16 cellular contexts compared by ENCODE assay signal in genomic region chr4:88752076-88752463, GRCh38. TPM values are rescaled to one million over a fixed set of nuclear protein-coding genes. Genes with fewer than 3 reads are reported as not detected.
DNase-seq lines count a peak whose midpoint lies in the region; ATAC-seq, FAIRE-seq and TF ChIP-seq lines count a peak whose summit lies in the region.
"Had no signal": no experiment of that assay in that cellular context is flagged by ENCODE, and none has a peak within 500 bp of the region (broad histone marks: within the 10 kb centered on the region; RNA-seq: fewer than 3 reads in every experiment).

No MANE protein-coding gene starts in this region.

- H3K27ac ChIP-seq in GM12878 (ENCODE audit: control insufficient read depth, insufficient read depth) (no peak overlapping the region), thyroid gland (peak overlapping the region in 2 of 3 donors; percentile 82 to 90)
- H3K27ac ChIP-seq: SJSA1 had no signal

- H3K4me3 ChIP-seq in GM12878 (no peak overlapping the region), thyroid gland (replicated peaks in 1 of 3) (no peak overlapping the region), lower leg skin (ENCODE audit: low read depth, poor library complexity, severe bottlenecking) (no peak overlapping the region)
- H3K4me3 ChIP-seq: K562, SJSA1 had no signal

- no peaks in the 10 kb centered on the region for H3K36me3 ChIP-seq in GM12878 (ENCODE audit: control insufficient read depth in 2 of 2, insufficient read depth in 2 of 2, low read length in 1 of 2)
- peaks cover 32 to 36% of the 10 kb centered on the region in 2 donors for H3K36me3 ChIP-seq in thyroid gland

- H3K4me1 ChIP-seq in GM12878 (ENCODE audit: control insufficient read depth, insufficient read depth, low read length) (no peaks in the 10 kb centered on the region), thyroid gland (peaks cover 40 to 43% of the 10 kb centered on the region in 2 donors)
- H3K4me1 ChIP-seq: SJSA1 had no signal

- H3K9me3 ChIP-seq in GM12878 (replicated peaks; ENCODE audit: control insufficient read depth, insufficient read depth, low read length): no peaks in the 10 kb centered on the region
- no peaks in the 10 kb centered on the region for H3K9me3 ChIP-seq in thyroid gland
- H3K9me3 ChIP-seq: SJSA1 had no signal

- H3K36me3 Mint-ChIP-seq in CD14-positive monocyte: peaks cover 85% of the 10 kb centered on the region in 2 donors

- RAD21 ChIA-PET in GM12878 (lab: Charles Lee; ENCODE audit: unreplicated experiment): interaction anchor here (1.0 kb wide), 1 partner anchor 9 kb away, joined by 3 read pairs; no protein-coding TSS in a partner anchor

- in situ Hi-C loops in GM12878 (cut with MboI): no loop called here

- TF ChIP-seq CTCF in GM12878 (IDR thresholded peaks at IDR 0.05 in 2 of 3, conservative IDR thresholded peaks at IDR 0.05 in 1 of 3; ENCODE audit: control insufficient read depth in 2 of 3, extremely low read depth in 1 of 3, insufficient read depth in 1 of 3, low read depth in 3 of 3, low read length in 3 of 3): no peak
- TF ChIP-seq CTCF in thyroid gland (IDR thresholded peaks at IDR 0.05): no peak
- TF ChIP-seq CTCF in lower leg skin (IDR thresholded peaks at IDR 0.05): no peak
- no peak for TF ChIP-seq CTCF in CD14-positive monocyte (IDR thresholded peaks at IDR 0.05)

- H3K79me2 ChIP-seq in GM12878 (ENCODE audit: control insufficient read depth, insufficient read depth, low read length): no peaks in the 10 kb centered on the region

- no peak for FAIRE-seq in GM12878 (lab: Jason Lieb, UNC)

- no peak for TF ChIP-seq EP300 in GM12878 (IDR thresholded peaks at IDR 0.05; ENCODE audit: borderline replicate concordance in 1 of 2, control insufficient read depth in 1 of 2, low read depth in 2 of 2, low read length in 2 of 2)

- POLR2A ChIA-PET in GM12878 (lab: Charles Lee): no interaction called here

- no peak overlapping the region for H3K4me2 ChIP-seq in GM12878 (ENCODE audit: control insufficient read depth, insufficient read depth)

- no peak overlapping the region for H2AFZ ChIP-seq in GM12878 (ENCODE audit: control insufficient read depth, low read depth, low read length)

- SMC1A ChIA-PET in GM12878 (lab: Charles Lee; ENCODE audit: uncharacterized antibody, unreplicated experiment): interaction anchor here (0.6 to 1.1 kb wide), 4 partner anchors 12 to 78 kb away, joined by 3 to 4 read pairs (median 4); no protein-coding TSS in a partner anchor

- H3K9me3 Mint-ChIP-seq in CD14-positive monocyte: no peaks in the 10 kb centered on the region

- no peaks in the 10 kb centered on the region for H3K27me3 Mint-ChIP-seq in CD14-positive monocyte (ENCODE audit: low read depth in 3 of 3)
- H3K27me3 Mint-ChIP-seq: T-helper 17 cell had no signal

- no peak overlapping the region for H3K4me3 Mint-ChIP-seq in CD14-positive monocyte
- H3K4me3 Mint-ChIP-seq: T-helper 17 cell had no signal

- no peaks in the 10 kb centered on the region for H3K4me1 Mint-ChIP-seq in CD14-positive monocyte
- H3K4me1 Mint-ChIP-seq: T-helper 17 cell had no signal

- no peaks in the 10 kb centered on the region for H4K20me1 ChIP-seq in GM12878 (ENCODE audit: control insufficient read depth, insufficient read depth)

- no peak for DNase-seq in GM12878 (ENCODE audit: low read depth, low spot score)
- DNase-seq in thyroid gland: no peak
- no peak for DNase-seq in lower leg skin (ENCODE audit: low spot score in 2 of 2)
- DNase-seq in CD14-positive monocyte (ENCODE audit: low spot score): no peak
- DNase-seq: ACHN, DMS79 treated with DMSO at 0.1 percent for 48 hours, NCI-H1105, NCI-H2081 treated with DMSO at 0.1 percent for 48 hours, NCI-H510A, NCI-H774, T-helper 17 cell had no signal

- intact Hi-C loops in GM12878 (cut with micrococcal nuclease; ENCODE audit: unreplicated experiment) (no loop called here), thyroid gland (cut with DNase I) (no loop called here), lower leg skin (cut with DNase I; ENCODE audit: low total_unique reads) (no loop called here), CD14-positive monocyte (cut with micrococcal nuclease) (no loop called here)

- TF ChIP-seq RAD21 in GM12878 (IDR thresholded peaks at IDR 0.05; ENCODE audit: insufficient read depth, low read depth, low read length): no peak

- peak overlapping the region in 1 of 7 donors; percentile 11 for H3K27ac Mint-ChIP-seq in CD14-positive monocyte

- H3K27me3 ChIP-seq in GM12878 (replicated peaks in 1 of 2; ENCODE audit: control insufficient read depth in 2 of 2, insufficient read depth in 2 of 2, low read length in 1 of 2) (no peaks in the 10 kb centered on the region), thyroid gland (no peaks in the 10 kb centered on the region)
- H3K27me3 ChIP-seq: SJSA1 had no signal

- TF ChIP-seq POLR2A in GM12878 (IDR thresholded peaks at IDR 0.05; ENCODE audit: low read depth, low read length) (no peak), thyroid gland (IDR thresholded peaks at IDR 0.05) (no peak), lower leg skin (IDR thresholded peaks at IDR 0.05) (no peak)

- ATAC-seq in GM18868 (IDR thresholded peaks at IDR 0.05; ENCODE audit: unreplicated experiment): peak; percentile 88
- peak; percentile 55 for ATAC-seq in HG03442 (IDR thresholded peaks at IDR 0.05; ENCODE audit: unreplicated experiment)
- ATAC-seq in GM12878: peak; percentile 26; the same call in 2 of the 3 replicates
- no peak for ATAC-seq in GM18870 (IDR thresholded peaks at IDR 0.05; ENCODE audit: unreplicated experiment)
- ATAC-seq: K562, T-helper 17 cell had no signal

- CTCF ChIA-PET in GM12878 (lab: Yijun Ruan, JAX): interaction anchor here (0.9 kb wide), 1 partner anchor 16 kb away, joined by 3 read pairs; no protein-coding TSS in a partner anchor

- WGBS in GM12878 (ENCODE audit: insufficient coverage, insufficient replicate concordance, low lambda C conversion rate, missing lambda C conversion rate): 33% methylated on average over 4 of the region's 4 CpGs
- WGBS in thyroid gland, 2 donors: 91 to 92% methylated on average over 4 of the region's 4 CpGs
- WGBS in lower leg skin, 2 donors: 92 to 95% methylated on average over 4 of the region's 4 CpGs

- no peak overlapping the region for H3K9ac ChIP-seq in GM12878 (ENCODE audit: control insufficient read depth, insufficient read depth, low read length)

- no TSS peak for BruUV-seq in GM12878 (replicated peaks; lab: Mats Ljungman, UMichigan)

TF ChIP-seq in GM12878, 131 proteins besides CTCF, POLR2A, EP300 and RAD21:
- TF ChIP-seq ASH2L (IDR thresholded peaks at IDR 0.05; ENCODE audit: borderline replicate concordance, low read depth): no peak
- TF ChIP-seq RB1 (IDR thresholded peaks at IDR 0.05; ENCODE audit: borderline replicate concordance): no peak
- TF ChIP-seq JUNB (IDR thresholded peaks at IDR 0.05): 0 out of 2 replicates have a peak, but pooled peaks have one; percentile 19
- no peak for TF ChIP-seq BACH1 (IDR thresholded peaks at IDR 0.05; ENCODE audit: borderline replicate concordance)
- no peak for TF ChIP-seq PAX8 (IDR thresholded peaks at IDR 0.05)

RNA-seq across cellular contexts. Expression of gene NAP1L5, which starts 54.4 kb away (rescaled TPM):
- 1.2 TPM in 2 replicates for total RNA-seq in GM12878 (2013; cell fraction: nucleolus; rRNA removed)
- total RNA-seq in GM12878 (2014; rRNA removed): 3.2 and 4.4 TPM in 2 replicates
- 3.5 and 3.7 TPM in 2 replicates for total RNA-seq in GM12878 (2014; rRNA removed; fragmentation: Illumina TruSeq; extraction: Trizol)
- total RNA-seq in GM12878 (2021): 2.9 and 3.0 TPM in 2 replicates
- 2.4 TPM for polyA plus RNA-seq in GM12878 (2011; ENCODE audit: low read depth)
- polyA plus RNA-seq in GM12878 (2011; rRNA removed): 3.8 and 5.9 TPM in 2 replicates
- polyA plus RNA-seq in GM12878 (2011; cell fraction: cytosol; rRNA removed): 1.9 and 2.1 TPM in 2 replicates
- 0.76 and 1.5 TPM in 2 replicates for polyA plus RNA-seq in GM12878 (2011; cell fraction: nucleus; rRNA removed)
- polyA plus RNA-seq in GM12878 (2012): 2.5 and 3.2 TPM in 2 replicates
- 3.5 and 4.3 TPM in 2 replicates for polyA plus RNA-seq in GM12878 (2014; fragmentation: Illumina TruSeq; extraction: Trizol)
- polyA plus RNA-seq in GM12878 (2014; fragmentation: Nextera tagmentation; extraction: Ambion mirVana): 1 to 10 TPM; 2.1 to 2.5 TPM
- polyA plus RNA-seq in GM12878 (2014; rRNA removed): 3.4 and 4.0 TPM in 2 replicates
- polyA plus RNA-seq in GM12878 (2016; fragmentation: Nextera tagmentation; extraction: Ambion mirVana): 1 to 10 TPM; 4.3 to 5.3 TPM
- polyA minus RNA-seq in GM12878 (2011; rRNA and poly(A)+ RNA removed): 1.0 and 1.8 TPM in 2 replicates
- polyA minus RNA-seq in GM12878 (2011; cell fraction: cytosol; rRNA and poly(A)+ RNA removed): 0.62 TPM in 1 of 2 replicates, not detected in the other
- polyA minus RNA-seq in GM12878 (2011; cell fraction: nucleus; rRNA and poly(A)+ RNA removed): 0.60 and 0.67 TPM in 2 replicates
- 10 to 100 TPM; 14.1 to 16.3 (median 16.2) TPM for total RNA-seq in thyroid gland
- total RNA-seq in lower leg skin: 1 to 10 TPM; 1.2 to 2.0 (median 1.7) TPM
- under 1 TPM; 0.18 to 0.41 TPM for polyA plus RNA-seq in CD14-positive monocyte
